In the genomic region with DNA sequence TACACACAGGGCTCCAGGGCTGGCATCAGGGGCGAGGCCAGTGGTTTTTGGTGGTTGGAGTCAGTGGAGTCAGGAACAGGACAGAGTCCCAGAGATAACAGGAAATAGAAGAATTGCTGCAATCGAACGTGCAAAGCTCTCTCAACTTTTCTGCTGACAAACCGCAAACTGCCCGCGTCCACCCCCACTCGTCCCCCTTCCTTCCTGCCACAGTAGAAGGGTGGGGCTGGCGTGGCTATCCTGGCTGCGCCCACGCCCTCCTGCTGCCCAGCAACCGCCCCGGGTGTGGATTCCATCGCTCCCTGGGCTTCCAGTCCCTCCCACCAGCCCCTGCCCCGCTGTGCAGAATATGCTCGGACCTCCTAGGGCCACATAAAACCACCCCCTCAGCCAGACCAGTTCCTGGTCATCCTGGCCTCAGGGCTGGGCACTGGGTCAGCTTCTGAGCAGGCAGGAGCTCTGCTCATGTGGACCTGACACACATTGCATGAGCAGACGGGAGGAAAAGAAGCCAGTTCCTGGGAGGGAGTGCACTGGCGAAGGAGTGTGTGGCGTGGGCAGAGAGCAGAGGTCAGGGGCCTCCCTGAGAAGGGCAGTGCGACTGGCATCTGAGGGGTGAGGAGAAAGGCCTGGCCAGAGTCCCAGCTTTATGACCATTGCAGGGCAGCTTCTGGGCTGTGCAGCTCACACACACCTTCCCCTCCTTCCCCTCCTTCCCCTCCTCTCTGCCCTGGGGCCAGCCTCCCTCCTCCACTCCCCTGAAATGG, we compare ENCODE assay signal across 9 cellular contexts.
DNase-seq lines count a peak whose midpoint lies in the region; ATAC-seq and TF ChIP-seq lines count a peak whose summit lies in the region.
"Had no signal": no experiment of that assay in that cellular context is flagged by ENCODE, and none has a peak within 500 bp of the region (broad histone marks: within the 10 kb centered on the region; RNA-seq: fewer than 3 reads in every experiment).

No MANE protein-coding gene starts in this region.

- no peaks in the 10 kb centered on the region for H3K27me3 Mint-ChIP-seq in CD8-positive, alpha-beta T cell (ENCODE audit: low read depth)
- peaks cover 7% of the 10 kb centered on the region for H3K27me3 Mint-ChIP-seq in neural progenitor cell (ENCODE audit: insufficient read depth, low read depth)
- H3K27me3 Mint-ChIP-seq: naive thymus-derived CD8-positive, alpha-beta T cell had no signal

- no peak for TF ChIP-seq CTCF in CD8-positive, alpha-beta T cell (IDR thresholded peaks at IDR 0.05)
- no peak for TF ChIP-seq CTCF in mammary epithelial cell (conservative IDR thresholded peaks at IDR 0.05 in 1 of 2, IDR thresholded peaks at IDR 0.05 in 1 of 2; ENCODE audit: extremely low read depth in 1 of 2, insufficient read depth in 1 of 2, low read depth in 1 of 2, low read length in 2 of 2)
- TF ChIP-seq CTCF in prostate gland (IDR thresholded peaks at IDR 0.05), result no peak
- no peak for TF ChIP-seq CTCF in neural progenitor cell (IDR thresholded peaks at IDR 0.05)

- H3K4me1 Mint-ChIP-seq in CD8-positive, alpha-beta T cell (ENCODE audit: low read depth), result peaks cover 7% of the 10 kb centered on the region
- H3K4me1 Mint-ChIP-seq in neural progenitor cell, result peaks cover 16% of the 10 kb centered on the region

- in situ Hi-C loops in mammary epithelial cell (cut with MboI; ENCODE audit: low sequenced_read_pairs in 2 of 2), result no loop called here

- CTCF ChIA-PET in CD8-positive, alpha-beta T cell (lab: Charles Lee), result interaction anchor here (0.6 kb wide), 1 partner anchor 67 kb away, joined by 4 read pairs; no protein-coding TSS in a partner anchor
- CTCF ChIA-PET in mammary epithelial cell (lab: Charles Lee; ENCODE audit: low non-redundant PET), result no interaction called here

- no peak for TF ChIP-seq POLR2A in prostate gland (IDR thresholded peaks at IDR 0.05)

- no peak overlapping the region for H3K4me3 ChIP-seq in CD8-positive, alpha-beta T cell (ENCODE audit: low read depth, low read length)
- H3K4me3 ChIP-seq in mammary epithelial cell (replicated peaks in 1 of 3; ENCODE audit: insufficient read depth in 1 of 3, low read depth in 2 of 3, low read length in 3 of 3) (no peak overlapping the region), prostate gland (no peak overlapping the region), neural progenitor cell (no peak overlapping the region)

- H3K4me2 ChIP-seq in mammary epithelial cell (ENCODE audit: insufficient read depth, low read depth, low read length), result no peak overlapping the region
- H3K4me2 ChIP-seq in neural progenitor cell, result no peak overlapping the region

- peak in 3 of 7 experiments; percentile 6 to 58 (median 30) for DNase-seq in CD8-positive, alpha-beta T cell
- DNase-seq in NCI-H69 (lab: John Stamatoyannopoulos, UW) (peak; percentile 24), mammary epithelial cell (peak; percentile 57), mucosa of gallbladder (ENCODE audit: low spot score) (peak; percentile 42), prostate gland (ENCODE audit: low spot score) (no peak), neural progenitor cell (ENCODE audit: low spot score) (no peak), NCI-H524 treated with DMSO at 0.1 percent for 48 hours (lab: John Stamatoyannopoulos, UW) (no peak)

- H3K9me3 Mint-ChIP-seq in CD8-positive, alpha-beta T cell, result no peaks in the 10 kb centered on the region
- H3K9me3 Mint-ChIP-seq in neural progenitor cell, result no peaks in the 10 kb centered on the region
- H3K9me3 Mint-ChIP-seq: naive thymus-derived CD8-positive, alpha-beta T cell had no signal

- H3K4me3 Mint-ChIP-seq in CD8-positive, alpha-beta T cell, result no peak overlapping the region
- no peak overlapping the region for H3K4me3 Mint-ChIP-seq in neural progenitor cell
- H3K4me3 Mint-ChIP-seq: naive thymus-derived CD8-positive, alpha-beta T cell had no signal

- dilution Hi-C loops in mammary epithelial cell (cut with HindIII; ENCODE audit: low sequenced_read_pairs), result no loop called here

- H3K79me2 ChIP-seq in mammary epithelial cell (ENCODE audit: insufficient read depth, low read length), result peaks cover 10% of the 10 kb centered on the region
- no peaks in the 10 kb centered on the region for H3K79me2 ChIP-seq in neural progenitor cell (ENCODE audit: low read depth)

- H3F3A ChIP-seq in neural progenitor cell (ENCODE audit: low read depth), result no peaks in the 10 kb centered on the region

- intact Hi-C loops in CD8-positive, alpha-beta T cell (cut with DNase I, micrococcal nuclease), result loop anchor here in 1 of 2 experiments (5.0 kb wide), 1 partner anchor 86 kb away; a partner anchor contains a TSS
- intact Hi-C loops in mammary epithelial cell (cut with micrococcal nuclease), result loop anchor here (1.0 kb wide), 1 partner anchor 85 kb away; a partner anchor contains a TSS
- intact Hi-C loops in prostate gland (cut with DNase I), result no loop called here

- no peaks in the 10 kb centered on the region for H3K27me3 ChIP-seq in CD8-positive, alpha-beta T cell (ENCODE audit: insufficient read depth, low read length)
- H3K27me3 ChIP-seq in mammary epithelial cell (ENCODE audit: insufficient read depth, low read length) (no peaks in the 10 kb centered on the region), prostate gland (replicated peaks; ENCODE audit: insufficient read depth) (no peaks in the 10 kb centered on the region), neural progenitor cell (no peaks in the 10 kb centered on the region)

- WGBS in mammary epithelial cell (ENCODE audit: low coverage, missing lambda C conversion rate), result 66% methylated on average over 18 of the region's 19 CpGs
- 50% methylated on average over 15 of the region's 19 CpGs for WGBS in prostate gland

- H3K9me3 ChIP-seq in CD8-positive, alpha-beta T cell (ENCODE audit: low read length), result no peaks in the 10 kb centered on the region
- H3K9me3 ChIP-seq in mammary epithelial cell (replicated peaks; ENCODE audit: insufficient read depth, low read length), result no peaks in the 10 kb centered on the region
- H3K9me3 ChIP-seq in prostate gland, result no peaks in the 10 kb centered on the region
- no peaks in the 10 kb centered on the region for H3K9me3 ChIP-seq in neural progenitor cell (ENCODE audit: low read depth)

- peaks cover 55% of the 10 kb centered on the region for H3K36me3 Mint-ChIP-seq in CD8-positive, alpha-beta T cell
- H3K36me3 Mint-ChIP-seq in neural progenitor cell, result no peaks in the 10 kb centered on the region

- H3K4me1 ChIP-seq in CD8-positive, alpha-beta T cell (ENCODE audit: insufficient read depth, low read length), result peaks cover 14% of the 10 kb centered on the region
- H3K4me1 ChIP-seq in mammary epithelial cell (ENCODE audit: insufficient read depth, low read length) (peaks cover 16% of the 10 kb centered on the region), prostate gland (replicated peaks) (no peaks in the 10 kb centered on the region), neural progenitor cell (no peaks in the 10 kb centered on the region)

- H3K27ac ChIP-seq in CD8-positive, alpha-beta T cell (ENCODE audit: low read depth, low read length), result no peak overlapping the region
- H3K27ac ChIP-seq in mammary epithelial cell (ENCODE audit: insufficient read depth, low read depth, low read length), result no peak overlapping the region
- no peak overlapping the region for H3K27ac ChIP-seq in prostate gland
- H3K27ac ChIP-seq in neural progenitor cell, result no peak overlapping the region

- BruUV-seq in mammary epithelial cell (replicated peaks; lab: Mats Ljungman, UMichigan), result no TSS peak

- H3K9ac ChIP-seq in mammary epithelial cell (ENCODE audit: insufficient read depth, low read length) (no peak overlapping the region), neural progenitor cell (no peak overlapping the region)

- H4K20me1 ChIP-seq in mammary epithelial cell (ENCODE audit: insufficient read depth, low read length) (no peaks in the 10 kb centered on the region), neural progenitor cell (ENCODE audit: low read depth) (no peaks in the 10 kb centered on the region)

- POLR2A ChIA-PET in CD8-positive, alpha-beta T cell (lab: Charles Lee), result interaction anchor here (0.6 to 1.1 kb wide), 2 partner anchors 36 to 1840 kb away, joined by 3 to 4 read pairs; no protein-coding TSS in a partner anchor

- peak; percentile 26 for ATAC-seq in CD8-positive, alpha-beta T cell
- no peak for ATAC-seq in GM21367 (IDR thresholded peaks at IDR 0.05; ENCODE audit: unreplicated experiment)

- H3K27ac Mint-ChIP-seq in CD8-positive, alpha-beta T cell, result no peak overlapping the region
- no peak overlapping the region for H3K27ac Mint-ChIP-seq in neural progenitor cell

- peaks cover 67% of the 10 kb centered on the region for H3K36me3 ChIP-seq in CD8-positive, alpha-beta T cell (ENCODE audit: insufficient read depth, low read length)
- H3K36me3 ChIP-seq in mammary epithelial cell (ENCODE audit: insufficient read depth, low read length), result peaks cover 47% of the 10 kb centered on the region
- no peaks in the 10 kb centered on the region for H3K36me3 ChIP-seq in prostate gland
- H3K36me3 ChIP-seq in neural progenitor cell, result no peaks in the 10 kb centered on the region

- H2AFZ ChIP-seq in mammary epithelial cell (ENCODE audit: low read depth, low read length), result no peak overlapping the region
- no peak overlapping the region for H2AFZ ChIP-seq in neural progenitor cell (replicated peaks)

Comparison
In these comparisons a context has a peak if more than half of its experiments do, and no peak if none do; other contexts are left out.
1. DNase-seq: peak in NCI-H69 (single experiment), mammary epithelial cell (single experiment) and mucosa of gallbladder (single experiment); none in prostate gland (single experiment), neural progenitor cell (single experiment) and NCI-H524 treated with DMSO at 0.1 percent for 48 hours (single experiment).